22 cellular contexts compared by ENCODE assay signal in the genomic region with DNA sequence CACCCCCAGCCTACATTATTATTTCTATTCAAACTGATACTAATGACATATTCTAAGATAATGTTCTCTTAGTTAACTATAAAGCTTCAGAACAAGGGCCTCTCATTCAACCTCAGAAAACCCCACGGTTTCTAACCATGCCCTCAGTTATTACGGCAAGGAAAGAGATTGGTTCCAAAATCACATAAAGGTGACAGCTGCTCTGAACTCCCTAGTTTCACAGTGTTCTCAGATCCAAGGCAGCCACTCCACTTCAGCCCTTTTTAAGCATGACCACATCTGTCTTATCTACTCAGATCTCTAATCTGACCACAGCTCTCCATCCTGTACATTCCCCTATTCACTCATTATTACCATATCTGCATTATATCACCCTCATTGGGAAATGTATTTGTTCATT.
DNase-seq lines count a peak whose midpoint lies in the region; ATAC-seq, FAIRE-seq and TF ChIP-seq lines count a peak whose summit lies in the region.
"Had no signal": no experiment of that assay in that cellular context is flagged by ENCODE, and none has a peak within 500 bp of the region (broad histone marks: within the 10 kb centered on the region; RNA-seq: fewer than 3 reads in every experiment).

No MANE protein-coding gene starts in this region.

- TF ChIP-seq CTCF in foreskin fibroblast (IDR thresholded peaks at IDR 0.05; ENCODE audit: low read depth, low read length) (no peak), WERI-Rb-1 (IDR thresholded peaks at IDR 0.05; ENCODE audit: low read depth, low read length) (no peak)

- no peak overlapping the region for H3K27ac ChIP-seq in WERI-Rb-1
- H3K27ac ChIP-seq: body of pancreas, colonic mucosa, left ventricle myocardium inferior, Peyer's patch, SJSA1 had no signal

- H3K4me3 ChIP-seq in foreskin fibroblast (ENCODE audit: low read depth in 1 of 2, low read length in 2 of 2) (no peak overlapping the region), WERI-Rb-1 (ENCODE audit: low read depth, low read length) (no peak overlapping the region)
- H3K4me3 ChIP-seq: body of pancreas, colonic mucosa, left ventricle myocardium inferior, Peyer's patch, SJSA1 had no signal

- no peaks in the 10 kb centered on the region for H3K36me3 ChIP-seq in WERI-Rb-1
- H3K36me3 ChIP-seq: colonic mucosa, left ventricle myocardium inferior, Peyer's patch, SJSA1 had no signal

- peaks cover 8 to 10% of the 10 kb centered on the region in 2 donors for H3K4me1 Mint-ChIP-seq in effector memory CD8-positive, alpha-beta T cell (ENCODE audit: low read depth in 2 of 2)

- peaks cover 0 to under 1% of the 10 kb centered on the region in 2 donors for H3K27me3 Mint-ChIP-seq in effector memory CD8-positive, alpha-beta T cell
- H3K27me3 Mint-ChIP-seq: activated naive CD8-positive, alpha-beta T cell treated with anti-CD3 and anti-CD28 coated beads, Interleukin-2, amount 10 ng/mL, durations not matched to agents 7 days and 5 days had no signal

- intact Hi-C loops in posterior cingulate gyrus (cut with DNase I) = no loop called here

- DNase-seq in EH (ENCODE audit: low read depth) = peak; percentile 22
- DNase-seq in GM12891 (ENCODE audit: insufficient read length, low spot score) = no peak
- peak; percentile 65 to 88 for DNase-seq in NCI-H524 (lab: John Stamatoyannopoulos, UW)
- no peak for DNase-seq in effector memory CD8-positive, alpha-beta T cell
- no peak for DNase-seq in posterior cingulate gyrus
- DNase-seq in foreskin fibroblast = no peak
- DNase-seq in WERI-Rb-1 = no peak
- DNase-seq: activated naive CD8-positive, alpha-beta T cell treated with anti-CD3 and anti-CD28 coated beads, Interleukin-2, amount 10 ng/mL, durations not matched to agents 7 days and 5 days; body of pancreas; C1 segment of cervical spinal cord; Caco-2; colonic mucosa; DND-41; hypothalamus; left ventricle myocardium inferior; NCI-H1105 treated with DMSO at 0.1 percent for 48 hours; NCI-H2081; Peyer's patch; retina had no signal

- ATAC-seq in effector memory CD8-positive, alpha-beta T cell (replicated peaks) = peak; percentile 24
- ATAC-seq: body of pancreas had no signal

- no peak for FAIRE-seq in GM12891 (lab: Jason Lieb, UNC)

- no peaks in the 10 kb centered on the region for H3K27me3 ChIP-seq in WERI-Rb-1 (ENCODE audit: insufficient read depth, low read depth, severe bottlenecking)
- H3K27me3 ChIP-seq: body of pancreas, colonic mucosa, Peyer's patch, SJSA1 had no signal

- no peaks in the 10 kb centered on the region for H3K9me3 Mint-ChIP-seq in effector memory CD8-positive, alpha-beta T cell
- H3K9me3 Mint-ChIP-seq: activated naive CD8-positive, alpha-beta T cell treated with anti-CD3 and anti-CD28 coated beads, Interleukin-2, amount 10 ng/mL, durations not matched to agents 7 days and 5 days; activated T-helper 1 cell treated with anti-CD3 and anti-CD28 coated beads, Interleukin-12 subunit alpha, Interleukin-12 subunit beta, Interleukin-2, Interleukin-4 antibody, amounts not matched to agents 30 ng/mL and 10 ng/mL and 1 ng/mL, durations not matched to agents 14 hours and 24 hours and 36 hours had no signal

- H3K27ac Mint-ChIP-seq in effector memory CD8-positive, alpha-beta T cell = no peak overlapping the region
- H3K27ac Mint-ChIP-seq: activated naive CD8-positive, alpha-beta T cell treated with anti-CD3 and anti-CD28 coated beads, Interleukin-2, amount 10 ng/mL, durations not matched to agents 7 days and 5 days; activated T-helper 1 cell treated with anti-CD3 and anti-CD28 coated beads, Interleukin-12 subunit alpha, Interleukin-12 subunit beta, Interleukin-2, Interleukin-4 antibody, amounts not matched to agents 30 ng/mL and 10 ng/mL and 1 ng/mL, durations not matched to agents 14 hours and 24 hours and 36 hours; natural killer cell treated with Interleukin-12 subunit alpha and Interleukin-12 subunit beta and Interleukin-15 and Interleukin-18, amount 100 ng/mL, for 72 hours had no signal

- TF ChIP-seq POLR2A in GM12891 (IDR thresholded peaks at IDR 0.05; ENCODE audit: low read depth, low read length) = no peak

- H3K36me3 Mint-ChIP-seq in effector memory CD8-positive, alpha-beta T cell (ENCODE audit: insufficient read depth) = peaks cover 2% of the 10 kb centered on the region
- H3K36me3 Mint-ChIP-seq: natural killer cell treated with Interleukin-12 subunit alpha and Interleukin-12 subunit beta and Interleukin-15 and Interleukin-18, amount 100 ng/mL, for 72 hours had no signal

- no peak overlapping the region for H3K4me3 Mint-ChIP-seq in effector memory CD8-positive, alpha-beta T cell
- H3K4me3 Mint-ChIP-seq: activated naive CD8-positive, alpha-beta T cell treated with anti-CD3 and anti-CD28 coated beads, Interleukin-2, amount 10 ng/mL, durations not matched to agents 7 days and 5 days; activated T-helper 1 cell treated with anti-CD3 and anti-CD28 coated beads, Interleukin-12 subunit alpha, Interleukin-12 subunit beta, Interleukin-2, Interleukin-4 antibody, amounts not matched to agents 30 ng/mL and 10 ng/mL and 1 ng/mL, durations not matched to agents 14 hours and 24 hours and 36 hours; natural killer cell treated with Interleukin-12 subunit alpha and Interleukin-12 subunit beta and Interleukin-15 and Interleukin-18, amount 100 ng/mL, for 72 hours had no signal

- no peaks in the 10 kb centered on the region for H3K9me3 ChIP-seq in WERI-Rb-1 (ENCODE audit: severe bottlenecking)
- H3K9me3 ChIP-seq: body of pancreas, Caco-2, colonic mucosa, left ventricle myocardium inferior, Peyer's patch, SJSA1 had no signal

TF ChIP-seq in GM12891, 5 proteins besides CTCF, POLR2A, EP300 and RAD21:
- TF ChIP-seq PAX5 (IDR thresholded peaks at IDR 0.05; ENCODE audit: insufficient read depth, low read length, severe bottlenecking) = no peak
- TF ChIP-seq POLR2AphosphoS5 (IDR thresholded peaks at IDR 0.05; ENCODE audit: low read depth, low read length) = no peak
- TF ChIP-seq POU2F2 (IDR thresholded peaks at IDR 0.05; ENCODE audit: low read depth, low read length) = 0 out of 2 replicates have a peak, but pooled peaks have one; percentile 11
- no peak for TF ChIP-seq TAF1 (IDR thresholded peaks at IDR 0.05; ENCODE audit: low read depth, low read length)
- TF ChIP-seq SPI1 (IDR thresholded peaks at IDR 0.05; ENCODE audit: low read depth, low read length) = no peak

Comparison
In these comparisons a context has a peak if more than half of its experiments do, and no peak if none do; other contexts are left out.
1. DNase-seq: peak in EH (single experiment) and NCI-H524 (2 of 2); none in GM12891 (single experiment), effector memory CD8-positive, alpha-beta T cell (0 of 3), posterior cingulate gyrus (0 of 10), foreskin fibroblast (0 of 2) and WERI-Rb-1 (single experiment).